ENCODE assay signal across 8 cellular contexts in the genomic region with DNA sequence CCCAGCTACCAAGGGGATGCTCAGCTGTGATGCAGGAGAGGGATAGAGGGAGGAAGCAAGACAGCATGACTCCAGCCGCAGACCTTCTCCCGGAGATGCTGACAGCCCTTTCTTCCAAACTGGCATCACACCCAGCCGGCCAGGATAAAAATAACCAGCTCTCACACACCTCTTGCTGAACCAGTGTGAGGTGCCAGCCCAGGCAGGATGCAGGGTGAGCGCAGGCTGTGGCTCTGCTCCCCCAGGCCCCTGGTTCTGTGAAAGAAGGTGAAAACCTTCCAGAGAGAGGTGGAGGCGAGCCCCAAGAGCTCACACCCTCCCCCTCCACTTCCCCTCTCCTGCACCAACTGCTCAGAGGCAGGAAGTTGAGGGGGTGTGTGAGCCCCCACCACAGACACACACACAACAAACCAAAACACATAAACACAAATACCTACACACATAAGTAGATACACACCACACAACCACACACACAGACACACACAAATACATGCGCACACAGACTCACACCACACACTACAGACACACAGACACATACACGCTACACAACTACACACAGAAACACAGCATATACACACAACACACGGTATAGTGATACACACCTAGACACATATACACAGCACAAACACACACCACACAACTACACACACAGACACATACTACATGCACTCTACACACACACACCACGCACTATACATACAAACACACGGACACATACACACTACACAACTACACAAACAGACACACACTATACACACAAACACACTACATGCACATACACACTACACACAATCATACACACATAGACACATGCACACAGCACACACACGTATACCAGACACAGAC. TPM values are rescaled to one million over a fixed set of nuclear protein-coding genes. Genes with fewer than 3 reads are reported as not detected.
DNase-seq lines count a peak whose midpoint lies in the region; ATAC-seq and TF ChIP-seq lines count a peak whose summit lies in the region.

No MANE protein-coding gene starts in this region.

- H3K27ac ChIP-seq in upper lobe of right lung, result no peak overlapping the region

- no peak overlapping the region for H3K27ac Mint-ChIP-seq in effector memory CD8-positive, alpha-beta T cell

- H3K4me1 ChIP-seq in upper lobe of right lung, result no peaks in the 10 kb centered on the region

- peak; percentile 20 for DNase-seq in stimulated activated CD4-positive, alpha-beta T cell treated with anti-CD3 and anti-CD28 coated beads, Interleukin-15, amount 100 ng/mL, for 24 hours
- no peak for DNase-seq in stimulated activated CD4-positive, alpha-beta T cell treated with anti-CD3 and anti-CD28 coated beads, Interleukin-2, amount 100 ng/mL, for 24 hours
- DNase-seq in effector memory CD8-positive, alpha-beta T cell, result peak; percentile 73 to 74 (median 74)
- DNase-seq in upper lobe of right lung, result no peak
- no peak for DNase-seq in LoVo (ENCODE audit: low spot score)
- DNase-seq in AG20443 (ENCODE audit: low spot score), result no peak
- DNase-seq in AML-193 (lab: John Stamatoyannopoulos, UW), result no peak

- H3K36me3 Mint-ChIP-seq in effector memory CD8-positive, alpha-beta T cell (ENCODE audit: insufficient read depth), result no peaks in the 10 kb centered on the region

- H3K27me3 ChIP-seq in upper lobe of right lung, result no peaks in the 10 kb centered on the region

- H3K9me3 Mint-ChIP-seq in effector memory CD8-positive, alpha-beta T cell, result no peaks in the 10 kb centered on the region

- intact Hi-C loops in upper lobe of right lung (cut with DNase I), result no loop called here

- no peaks in the 10 kb centered on the region for H3K27me3 Mint-ChIP-seq in effector memory CD8-positive, alpha-beta T cell

- H3K4me1 Mint-ChIP-seq in effector memory CD8-positive, alpha-beta T cell (ENCODE audit: low read depth in 2 of 2), result peaks cover 11 to 13% of the 10 kb centered on the region in 2 donors

- no peak overlapping the region for H3K4me3 Mint-ChIP-seq in effector memory CD8-positive, alpha-beta T cell

- no peak for TF ChIP-seq CTCF in upper lobe of right lung (IDR thresholded peaks at IDR 0.05)

- H3K36me3 ChIP-seq in upper lobe of right lung, result no peaks in the 10 kb centered on the region

- no peak overlapping the region for H3K4me3 ChIP-seq in upper lobe of right lung

- H3K9me3 ChIP-seq in upper lobe of right lung, result no peaks in the 10 kb centered on the region

- peak; percentile 37 for ATAC-seq in HG03565 (IDR thresholded peaks at IDR 0.05; ENCODE audit: unreplicated experiment)
- ATAC-seq in effector memory CD8-positive, alpha-beta T cell (replicated peaks), result peak; percentile 91
- ATAC-seq in upper lobe of right lung, result peak; percentile 63

RNA-seq across cellular contexts. Expression of a gene that starts 4.2 kb away (rescaled TPM):
- total RNA-seq in upper lobe of right lung, result not detected

RNA-seq across cellular contexts. Expression of a gene that starts 16.6 kb away (rescaled TPM):
- 0.35 TPM for total RNA-seq in upper lobe of right lung

RNA-seq across cellular contexts. Expression of a gene that starts 38.5 kb away (rescaled TPM):
- 117 TPM for total RNA-seq in upper lobe of right lung

RNA-seq across cellular contexts. Expression of a gene that starts 47.6 kb away (rescaled TPM):
- not detected for total RNA-seq in upper lobe of right lung

Comparison
In these comparisons a context has a peak if more than half of its experiments do, and no peak if none do; other contexts are left out.
1. DNase-seq: peak in stimulated activated CD4-positive, alpha-beta T cell treated with anti-CD3 and anti-CD28 coated beads, Interleukin-15, amount 100 ng/mL, for 24 hours (single experiment) and effector memory CD8-positive, alpha-beta T cell (3 of 3); none in stimulated activated CD4-positive, alpha-beta T cell treated with anti-CD3 and anti-CD28 coated beads, Interleukin-2, amount 100 ng/mL, for 24 hours (0 of 2), upper lobe of right lung (single experiment), LoVo (single experiment), AG20443 (single experiment) and AML-193 (0 of 2).
2. ATAC-seq: peak in every context shown above with its lines; median percentile 91 in effector memory CD8-positive, alpha-beta T cell; 63 in upper lobe of right lung; 37 in HG03565.